In the genomic region with DNA sequence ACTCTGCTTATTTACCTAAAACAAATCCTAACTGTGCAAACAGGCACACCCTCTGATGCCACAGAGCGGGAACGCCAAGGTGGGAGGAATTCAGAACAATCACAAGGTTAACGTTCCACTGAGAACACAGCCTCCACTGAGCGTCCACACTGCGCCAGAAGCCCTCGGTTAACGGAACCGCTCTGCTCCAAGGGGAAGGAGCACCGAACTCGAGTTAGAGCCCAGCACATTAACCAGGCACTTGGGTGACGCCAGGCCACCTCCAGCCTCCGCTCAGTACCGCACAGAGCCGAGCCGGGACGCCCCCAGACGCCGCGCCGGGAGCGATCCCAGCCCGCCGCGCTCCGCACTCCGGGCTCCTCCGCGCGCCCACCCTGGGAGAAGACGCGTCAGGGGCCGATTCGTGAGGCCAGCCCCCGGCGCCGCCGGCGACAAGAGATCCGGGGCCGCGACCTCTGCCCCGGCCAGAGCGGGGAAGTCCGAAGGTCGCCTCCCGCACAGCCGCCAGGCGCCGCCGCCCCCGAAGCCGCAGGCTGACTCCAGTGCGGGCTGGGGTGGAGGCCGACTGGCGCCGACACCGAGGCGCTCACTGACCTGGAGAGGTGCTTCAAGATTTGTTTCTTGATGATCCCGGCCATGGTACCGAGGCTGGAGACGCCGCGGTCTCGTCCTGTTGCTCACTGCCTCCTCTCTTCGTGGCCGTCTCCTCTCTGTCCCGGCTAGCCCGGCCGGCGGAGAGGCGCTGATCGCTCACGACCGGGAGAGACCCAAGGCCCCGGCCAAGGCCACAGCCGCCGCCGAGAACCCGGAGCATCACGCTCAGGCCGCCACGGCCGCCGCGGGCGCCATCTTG, we compare ENCODE assay signal across 2 cellular contexts.
TF ChIP-seq lines count a peak whose summit lies in the region.

No MANE protein-coding gene starts in this region.

TF ChIP-seq in HEK293, 187 proteins besides CTCF, POLR2A, EP300 and RAD21 (continued from another document and continues in another):
- no peak for TF ChIP-seq HIC1 (tag by site-specific recombination; IDR thresholded peaks at IDR 0.05)
- TF ChIP-seq ZNF837 (tag by site-specific recombination; IDR thresholded peaks at IDR 0.05): no peak
- TF ChIP-seq ZNF548 (tag by site-specific recombination; IDR thresholded peaks at IDR 0.05): no peak
- TF ChIP-seq, protein P1, sequence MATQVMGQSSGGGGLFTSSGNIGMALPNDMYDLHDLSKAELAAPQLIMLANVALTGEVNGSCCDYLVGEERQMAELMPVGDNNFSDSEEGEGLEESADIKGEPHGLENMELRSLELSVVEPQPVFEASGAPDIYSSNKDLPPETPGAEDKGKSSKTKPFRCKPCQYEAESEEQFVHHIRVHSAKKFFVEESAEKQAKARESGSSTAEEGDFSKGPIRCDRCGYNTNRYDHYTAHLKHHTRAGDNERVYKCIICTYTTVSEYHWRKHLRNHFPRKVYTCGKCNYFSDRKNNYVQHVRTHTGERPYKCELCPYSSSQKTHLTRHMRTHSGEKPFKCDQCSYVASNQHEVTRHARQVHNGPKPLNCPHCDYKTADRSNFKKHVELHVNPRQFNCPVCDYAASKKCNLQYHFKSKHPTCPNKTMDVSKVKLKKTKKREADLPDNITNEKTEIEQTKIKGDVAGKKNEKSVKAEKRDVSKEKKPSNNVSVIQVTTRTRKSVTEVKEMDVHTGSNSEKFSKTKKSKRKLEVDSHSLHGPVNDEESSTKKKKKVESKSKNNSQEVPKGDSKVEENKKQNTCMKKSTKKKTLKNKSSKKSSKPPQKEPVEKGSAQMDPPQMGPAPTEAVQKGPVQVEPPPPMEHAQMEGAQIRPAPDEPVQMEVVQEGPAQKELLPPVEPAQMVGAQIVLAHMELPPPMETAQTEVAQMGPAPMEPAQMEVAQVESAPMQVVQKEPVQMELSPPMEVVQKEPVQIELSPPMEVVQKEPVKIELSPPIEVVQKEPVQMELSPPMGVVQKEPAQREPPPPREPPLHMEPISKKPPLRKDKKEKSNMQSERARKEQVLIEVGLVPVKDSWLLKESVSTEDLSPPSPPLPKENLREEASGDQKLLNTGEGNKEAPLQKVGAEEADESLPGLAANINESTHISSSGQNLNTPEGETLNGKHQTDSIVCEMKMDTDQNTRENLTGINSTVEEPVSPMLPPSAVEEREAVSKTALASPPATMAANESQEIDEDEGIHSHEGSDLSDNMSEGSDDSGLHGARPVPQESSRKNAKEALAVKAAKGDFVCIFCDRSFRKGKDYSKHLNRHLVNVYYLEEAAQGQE (tag by site-specific recombination; IDR thresholded peaks at IDR 0.05): no peak
- peak; percentile 51 for TF ChIP-seq EGR2 (tag by site-specific recombination; IDR thresholded peaks at IDR 0.05; ENCODE audit: low read depth)
- TF ChIP-seq ZBTB11 (tag by site-specific recombination; conservative IDR thresholded peaks at IDR 0.05; ENCODE audit: low read depth): peak; percentile 14; the same call in 1 of the 2 replicates
- TF ChIP-seq, protein P2, sequence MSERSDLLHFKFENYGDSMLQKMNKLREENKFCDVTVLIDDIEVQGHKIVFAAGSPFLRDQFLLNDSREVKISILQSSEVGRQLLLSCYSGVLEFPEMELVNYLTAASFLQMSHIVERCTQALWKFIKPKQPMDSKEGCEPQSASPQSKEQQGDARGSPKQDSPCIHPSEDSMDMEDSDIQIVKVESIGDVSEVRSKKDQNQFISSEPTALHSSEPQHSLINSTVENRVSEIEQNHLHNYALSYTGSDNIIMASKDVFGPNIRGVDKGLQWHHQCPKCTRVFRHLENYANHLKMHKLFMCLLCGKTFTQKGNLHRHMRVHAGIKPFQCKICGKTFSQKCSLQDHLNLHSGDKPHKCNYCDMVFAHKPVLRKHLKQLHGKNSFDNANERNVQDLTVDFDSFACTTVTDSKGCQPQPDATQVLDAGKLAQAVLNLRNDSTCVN (tag by site-specific recombination; optimal IDR thresholded peaks at IDR 0.05): peak; percentile 84
- TF ChIP-seq ZNF324 (tag by site-specific recombination; IDR thresholded peaks at IDR 0.05): no peak
- TF ChIP-seq ZNF777 (tag by site-specific recombination; IDR thresholded peaks at IDR 0.05; ENCODE audit: borderline replicate concordance): no peak
- TF ChIP-seq ZFHX2 (tag by site-specific recombination; conservative IDR thresholded peaks at IDR 0.05): peak; percentile 68
- peak; percentile 61 for TF ChIP-seq ZNF660 (tag by site-specific recombination; IDR thresholded peaks at IDR 0.05)
- TF ChIP-seq ZNF747 (tag by site-specific recombination; IDR thresholded peaks at IDR 0.05): no peak
- no peak for TF ChIP-seq ZNF530 (tag by site-specific recombination; IDR thresholded peaks at IDR 0.05; ENCODE audit: low read depth)
- TF ChIP-seq ZNF221 (tag by site-specific recombination; IDR thresholded peaks at IDR 0.05; ENCODE audit: borderline replicate concordance): no peak
- TF ChIP-seq OSR2 (tag by site-specific recombination; IDR thresholded peaks at IDR 0.05): no peak

TF ChIP-seq in liver, 16 proteins besides CTCF, POLR2A, EP300 and RAD21 (continued from another document):
- TF ChIP-seq, protein P3, sequence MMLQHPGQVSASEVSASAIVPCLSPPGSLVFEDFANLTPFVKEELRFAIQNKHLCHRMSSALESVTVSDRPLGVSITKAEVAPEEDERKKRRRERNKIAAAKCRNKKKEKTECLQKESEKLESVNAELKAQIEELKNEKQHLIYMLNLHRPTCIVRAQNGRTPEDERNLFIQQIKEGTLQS (IDR thresholded peaks at IDR 0.05): no peak
- peak; percentile 47 to 61 for TF ChIP-seq HNF4A (conservative IDR thresholded peaks at IDR 0.05)
- peak in 1 of 2 donors; percentile 28 for TF ChIP-seq EGR1 (IDR thresholded peaks at IDR 0.05; ENCODE audit: low read depth in 2 of 2)
- peak in 1 of 2 donors; percentile 5 for TF ChIP-seq JUND (IDR thresholded peaks at IDR 0.05)
- peak; percentile 96 for TF ChIP-seq YY1 (IDR thresholded peaks at IDR 0.05)
- TF ChIP-seq HNF4G (IDR thresholded peaks at IDR 0.05): peak; percentile 17
- peak; percentile 97 for TF ChIP-seq FOXA1 (IDR thresholded peaks at IDR 0.05)
- no peak for TF ChIP-seq MAX (IDR thresholded peaks at IDR 0.05)
- TF ChIP-seq FOXA2 (IDR thresholded peaks at IDR 0.05): peak; percentile 98
- peak; percentile 84 for TF ChIP-seq TAF1 (conservative IDR thresholded peaks at IDR 0.05)
